In the genomic region with DNA sequence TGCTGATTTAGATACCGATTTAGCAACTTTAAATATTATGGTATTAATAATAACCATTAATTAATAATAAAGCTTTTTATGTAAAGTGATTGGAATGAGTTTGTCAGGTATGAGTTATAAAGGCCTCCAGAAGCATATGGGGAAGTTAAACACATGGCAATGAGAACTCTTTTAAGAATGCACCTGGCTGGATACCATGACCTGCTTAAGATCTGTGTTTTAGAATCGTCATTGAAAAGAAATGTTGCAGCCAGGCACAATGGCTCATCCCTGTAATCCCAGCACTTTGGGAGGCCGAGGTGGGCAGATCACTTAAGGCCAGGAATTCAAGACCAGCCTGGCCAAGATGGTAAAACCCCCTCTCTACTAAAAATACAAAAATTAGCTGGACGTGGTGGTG, we compare ENCODE assay signal across 19 cellular contexts.
A peak's percentile ranks its signal among the peaks of the same experiment; 100 is the strongest.
DNase-seq lines count a peak whose midpoint lies in the region; ATAC-seq and TF ChIP-seq lines count a peak whose summit lies in the region.
"Had no signal": no experiment of that assay in that cellular context is flagged by ENCODE, and none has a peak within 500 bp of the region (broad histone marks: within the 10 kb centered on the region; RNA-seq: fewer than 3 reads in every experiment).

No MANE protein-coding gene starts in this region.

- ATAC-seq in HG03280 (IDR thresholded peaks at IDR 0.05; ENCODE audit: unreplicated experiment): no peak
- no peak for ATAC-seq in GM19467 (IDR thresholded peaks at IDR 0.05; ENCODE audit: unreplicated experiment)
- ATAC-seq: CD8-positive, alpha-beta T cell; GM12878 had no signal

- peaks cover 4% of the 10 kb centered on the region for H3K4me1 Mint-ChIP-seq in nephron progenitor cell
- H3K4me1 Mint-ChIP-seq: B cell; CD4-positive, CD25-positive, alpha-beta regulatory T cell had no signal

- no peak overlapping the region for H3K4me3 Mint-ChIP-seq in nephron progenitor cell
- H3K4me3 Mint-ChIP-seq: B cell; CD4-positive, CD25-positive, alpha-beta regulatory T cell; CD8-positive, alpha-beta T cell had no signal

- peaks cover 23% of the 10 kb centered on the region for H3K9me3 Mint-ChIP-seq in nephron progenitor cell
- H3K9me3 Mint-ChIP-seq: CD8-positive, alpha-beta T cell had no signal

- no peak overlapping the region for H3K4me3 ChIP-seq in fibroblast of villous mesenchyme (ENCODE audit: low read depth, low read length)
- H3K4me3 ChIP-seq: BLaER1, GM12878, GM23248 had no signal

- no peak for TF ChIP-seq CTCF in fibroblast of villous mesenchyme (IDR thresholded peaks at IDR 0.05; ENCODE audit: insufficient read depth, low read depth, low read length)
- TF ChIP-seq CTCF in nephron progenitor cell (IDR thresholded peaks at IDR 0.05): no peak

- DNase-seq in NCI-H226: peak; percentile 23
- DNase-seq in fibroblast of villous mesenchyme (ENCODE audit: low read depth): peak; percentile 7
- no peak for DNase-seq in nephron progenitor cell
- no peak for DNase-seq in anterior cingulate cortex (lab: John Stamatoyannopoulos, UW)
- DNase-seq: Caco-2; CD4-positive, CD25-positive, alpha-beta regulatory T cell; CD8-positive, alpha-beta T cell; DMS 273 treated with DMSO at 0.1 percent for 48 hours; DMS79; EL; GDM1; GM23248; H7; HCEC 1CT had no signal

- peaks cover 88% of the 10 kb centered on the region for H3K36me3 Mint-ChIP-seq in nephron progenitor cell (ENCODE audit: low read depth)
- H3K36me3 Mint-ChIP-seq: CD4-positive, CD25-positive, alpha-beta regulatory T cell; CD8-positive, alpha-beta T cell had no signal

- no peaks in the 10 kb centered on the region for H3K27me3 Mint-ChIP-seq in nephron progenitor cell (ENCODE audit: low read depth, poor library complexity)
- H3K27me3 Mint-ChIP-seq: B cell; CD4-positive, CD25-positive, alpha-beta regulatory T cell had no signal

- H3K27ac Mint-ChIP-seq in nephron progenitor cell: peak overlapping the region; percentile 48
- H3K27ac Mint-ChIP-seq: B cell; CD4-positive, CD25-positive, alpha-beta regulatory T cell; CD8-positive, alpha-beta T cell had no signal

Comparison
In these comparisons a context has a peak if more than half of its experiments do, and no peak if none do; other contexts are left out.
1. DNase-seq: peak in NCI-H226 (single experiment) and fibroblast of villous mesenchyme (single experiment); none in nephron progenitor cell (single experiment) and anterior cingulate cortex (0 of 58).